ENCODE assay signal across 8 cellular contexts in the genomic region with DNA sequence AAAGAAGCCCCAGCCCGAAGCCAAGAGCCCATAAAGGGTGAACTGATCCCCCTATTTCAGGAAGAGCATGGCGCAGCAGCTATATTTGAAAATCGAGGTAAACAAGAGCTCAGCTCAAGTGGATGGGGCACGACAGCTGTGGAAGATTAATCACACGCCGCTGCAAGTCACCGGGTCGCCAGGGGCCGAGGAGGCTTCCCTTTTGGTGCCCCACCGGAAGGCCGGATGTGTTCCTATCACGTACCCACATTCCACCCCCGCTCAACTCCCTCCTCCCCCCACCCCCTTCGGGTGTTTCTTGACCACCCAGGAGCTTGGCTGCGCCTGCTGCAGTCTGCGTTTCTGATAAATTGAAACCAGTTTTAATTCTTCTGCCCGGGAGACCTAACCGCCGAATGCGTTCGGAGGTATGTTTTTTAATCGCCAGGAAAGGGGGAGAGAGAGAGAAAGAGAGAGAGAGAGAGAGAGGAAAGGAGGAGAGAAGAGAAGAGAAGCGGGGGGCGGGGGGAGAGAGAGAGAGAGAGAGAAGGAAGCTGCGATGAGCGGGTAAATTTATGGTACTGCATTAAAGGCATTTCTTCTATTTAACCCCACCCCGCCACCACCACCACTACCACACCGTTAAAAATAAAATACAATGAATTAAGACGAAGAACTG. TPM values are rescaled to one million over a fixed set of nuclear protein-coding genes. Genes with fewer than 3 reads are reported as not detected.
A peak's percentile ranks its signal among the peaks of the same experiment; 100 is the strongest.
DNase-seq lines count a peak whose midpoint lies in the region; TF ChIP-seq lines count a peak whose summit lies in the region.

No MANE protein-coding gene starts in this region.

- peaks cover 40% of the 10 kb centered on the region for H3K27me3 Mint-ChIP-seq in osteocyte (ENCODE audit: unreplicated experiment)

- H3K27me3 ChIP-seq in Peyer's patch, result peaks cover 0 to 12% of the 10 kb centered on the region in 2 donors

- intact Hi-C loops in lower leg skin (cut with DNase I; ENCODE audit: low total_unique reads), result no loop called here

- H3K36me3 Mint-ChIP-seq in osteocyte (ENCODE audit: unreplicated experiment), result no peaks in the 10 kb centered on the region

- TF ChIP-seq CTCF in Peyer's patch (IDR thresholded peaks at IDR 0.05), result no peak
- no peak for TF ChIP-seq CTCF in epithelial cell of proximal tubule (conservative IDR thresholded peaks at IDR 0.05; ENCODE audit: low read depth, low read length)
- no peak for TF ChIP-seq CTCF in osteocyte (IDR thresholded peaks at IDR 0.05)
- TF ChIP-seq CTCF in lower leg skin (IDR thresholded peaks at IDR 0.05), result no peak

- DNase-seq in NCI-H2171 treated with DMSO at 0.1 percent for 48 hours (lab: John Stamatoyannopoulos, UW) (peak; percentile 21), NCI-H2171 (lab: John Stamatoyannopoulos, UW) (no peak), Peyer's patch (peak in 2 of 3 donors; percentile 25 to 49), epithelial cell of proximal tubule (ENCODE audit: low read depth) (no peak), osteocyte (ENCODE audit: extremely low spot score, unreplicated experiment) (no peak), GOT3 (lab: John Stamatoyannopoulos, UW) (no peak), lower leg skin (ENCODE audit: low spot score in 2 of 2) (no peak), hippocampal formation (lab: John Stamatoyannopoulos, UW) (no peak)

- no peak overlapping the region for H3K27ac Mint-ChIP-seq in osteocyte (ENCODE audit: unreplicated experiment)

- no peak for TF ChIP-seq POLR2A in Peyer's patch (IDR thresholded peaks at IDR 0.05)
- TF ChIP-seq POLR2A in lower leg skin (IDR thresholded peaks at IDR 0.05), result no peak

- no peaks in the 10 kb centered on the region for H3K36me3 ChIP-seq in Peyer's patch

- H3K4me1 Mint-ChIP-seq in osteocyte (ENCODE audit: unreplicated experiment), result peaks cover 22% of the 10 kb centered on the region

- peak overlapping the region in 3 of 4 donors; percentile 42 to 56 (median 44) for H3K4me3 ChIP-seq in Peyer's patch
- peak overlapping the region; percentile 39 for H3K4me3 ChIP-seq in epithelial cell of proximal tubule (ENCODE audit: low read depth, low read length)
- no peak overlapping the region for H3K4me3 ChIP-seq in lower leg skin (ENCODE audit: low read depth, poor library complexity, severe bottlenecking)

- peak overlapping the region; percentile 71 for H3K4me3 Mint-ChIP-seq in osteocyte (ENCODE audit: unreplicated experiment)

- no peak overlapping the region for H3K27ac ChIP-seq in Peyer's patch

- no peaks in the 10 kb centered on the region for H3K9me3 Mint-ChIP-seq in osteocyte (ENCODE audit: unreplicated experiment)

- H3K9me3 ChIP-seq in Peyer's patch, result no peaks in the 10 kb centered on the region

- WGBS in lower leg skin, 2 donors, result 13 to 14% methylated on average over 29 of the region's 29 CpGs

- peaks cover 0 to 23% (median 7%) of the 10 kb centered on the region in 4 donors for H3K4me1 ChIP-seq in Peyer's patch

RNA-seq across cellular contexts. Expression of a gene that starts 1.8 kb away (rescaled TPM):
- total RNA-seq in Peyer's patch, result 1 to 10 TPM in 1 of 4 donors, under 1 TPM in 3; 0.18 to 4.1 (median 0.69) TPM
- 0.12 TPM in 1 of 2 replicates, not detected in the other for total RNA-seq in epithelial cell of proximal tubule
- total RNA-seq in osteocyte, result not detected in 2 replicates
- total RNA-seq in lower leg skin, result 1 to 10 TPM in 2 of 4 donors, under 1 TPM in 2; 0.34 to 1.6 (median 0.73) TPM

Comparison
In these comparisons a context has a peak if more than half of its experiments do, and no peak if none do; other contexts are left out.
1. DNase-seq: peak in NCI-H2171 treated with DMSO at 0.1 percent for 48 hours (single experiment) and Peyer's patch (2 of 3); none in NCI-H2171 (single experiment), epithelial cell of proximal tubule (single experiment), osteocyte (single experiment), GOT3 (single experiment), lower leg skin (0 of 2) and hippocampal formation (0 of 2).